Comparison of ENCODE assay signal across 1 cellular context in genomic region chr14:102081231-102082080, GRCh38.
TF ChIP-seq lines count a peak whose summit lies in the region.

No MANE protein-coding gene starts in this region.

TF ChIP-seq in GM23338, 12 proteins besides CTCF, POLR2A, EP300 and RAD21 (continued from another document):
- TF ChIP-seq STAT1 (IDR thresholded peaks at IDR 0.05; ENCODE audit: unreplicated experiment), result no peak
- no peak for TF ChIP-seq POLR2AphosphoS5 (IDR thresholded peaks at IDR 0.05; ENCODE audit: low read depth)
- TF ChIP-seq EZH2phosphoT487 (IDR thresholded peaks at IDR 0.05; ENCODE audit: unreplicated experiment), result no peak
- TF ChIP-seq ETS1 (IDR thresholded peaks at IDR 0.05), result no peak
- TF ChIP-seq ZNF462 (CRISPR knock-in tag; IDR thresholded peaks at IDR 0.05), result no peak
- TF ChIP-seq ZNF114 (CRISPR knock-in tag; IDR thresholded peaks at IDR 0.05), result no peak
- no peak for TF ChIP-seq EZH2 (IDR thresholded peaks at IDR 0.05; ENCODE audit: low read depth, unreplicated experiment)
- no peak for TF ChIP-seq JUNB (IDR thresholded peaks at IDR 0.05; ENCODE audit: unreplicated experiment)
- TF ChIP-seq CREB1 (CRISPR knock-in tag; IDR thresholded peaks at IDR 0.05; ENCODE audit: low read depth), result no peak
- no peak for TF ChIP-seq REST (IDR thresholded peaks at IDR 0.05; ENCODE audit: unreplicated experiment)
TF ChIP-seq in GM23338: peak in this region for 0.
